ENCODE assay signal across 33 cellular contexts in the genomic region with DNA sequence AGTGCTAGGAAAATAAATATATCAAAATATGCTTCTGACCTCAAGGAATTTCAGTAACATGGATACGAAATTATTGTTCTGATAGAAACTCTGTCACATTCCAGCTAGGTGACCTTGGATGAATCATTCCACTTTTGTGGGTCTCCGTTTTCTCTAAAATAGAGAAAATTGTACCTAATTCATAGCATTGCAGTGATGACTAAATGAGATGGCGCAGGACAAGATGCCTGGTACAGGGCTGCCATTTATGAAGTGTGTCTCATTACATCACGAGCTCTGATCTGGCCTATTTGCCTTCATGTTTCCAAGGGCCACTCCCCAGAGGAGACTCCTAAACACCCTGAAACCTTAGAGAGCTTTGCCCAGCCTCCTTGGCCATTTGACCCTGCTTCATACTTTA.
DNase-seq lines count a peak whose midpoint lies in the region; ATAC-seq and TF ChIP-seq lines count a peak whose summit lies in the region.
"Had no signal": no experiment of that assay in that cellular context is flagged by ENCODE, and none has a peak within 500 bp of the region (broad histone marks: within the 10 kb centered on the region; RNA-seq: fewer than 3 reads in every experiment).

No MANE protein-coding gene starts in this region.

- DNase-seq in ELR (ENCODE audit: low read depth) (peak; percentile 62), adipocyte (ENCODE audit: low read depth) (no peak), mesothelial cell of epicardium (ENCODE audit: low spot score in 2 of 2, unreplicated experiment in 2 of 2) (no peak), smooth muscle cell (lab: John Stamatoyannopoulos, UW; ENCODE audit: unreplicated experiment) (no peak), mucosa of gallbladder (ENCODE audit: low spot score) (no peak), NCI-H2227 treated with DMSO at 0.1 percent for 48 hours (lab: John Stamatoyannopoulos, UW) (no peak), immature natural killer cell (no peak)
- no peak for DNase-seq in naive thymus-derived CD4-positive, alpha-beta T cell
- DNase-seq: ACHN; activated CD4-positive, alpha-beta T cell treated with anti-CD3 and anti-CD28 coated beads, Interleukin-2, amount 10 ng/mL, durations not matched to agents 24 days and 14 days; activated CD8-positive, alpha-beta memory T cell treated with anti-CD3 and anti-CD28 coated beads for 24 hours; activated T-cell treated with anti-CD3 and anti-CD28 coated beads for 4 hours; amygdala; head of caudate nucleus; Karpas-422; kidney; NCI-H1417 treated with DMSO at 0.1 percent for 48 hours; NCI-H69; Peyer's patch; SIG-M5; stimulated activated CD4-positive, alpha-beta T cell treated with anti-CD3 and anti-CD28 coated beads, Interleukin-1b, Interleukin-23, amount 100 ng/mL, for 48 hours; T-helper 9 cell; WERI-Rb-1 had no signal

- no peaks in the 10 kb centered on the region for H4K20me1 ChIP-seq in smooth muscle cell (ENCODE audit: low read depth)
- H4K20me1 ChIP-seq: BLaER1 had no signal

- CTCF ChIA-PET in naive thymus-derived CD4-positive, alpha-beta T cell (lab: Charles Lee): no interaction called here

- H3K36me3 ChIP-seq in adipocyte (ENCODE audit: control insufficient read depth, insufficient read depth, low read length, severe bottlenecking): no peaks in the 10 kb centered on the region
- no peaks in the 10 kb centered on the region for H3K36me3 ChIP-seq in smooth muscle cell (ENCODE audit: low read depth)
- no peaks in the 10 kb centered on the region for H3K36me3 ChIP-seq in naive thymus-derived CD4-positive, alpha-beta T cell (ENCODE audit: control insufficient read depth in 2 of 3, insufficient read depth in 3 of 3, low read length in 3 of 3)
- H3K36me3 ChIP-seq: BLaER1, breast epithelium, Peyer's patch, WERI-Rb-1 had no signal

- H3K4me1 Mint-ChIP-seq in mesothelial cell of epicardium: peaks cover 81% of the 10 kb centered on the region
- H3K4me1 Mint-ChIP-seq in naive thymus-derived CD4-positive, alpha-beta T cell: no peaks in the 10 kb centered on the region
- no peaks in the 10 kb centered on the region for H3K4me1 Mint-ChIP-seq in immature natural killer cell
- H3K4me1 Mint-ChIP-seq: activated CD4-positive, alpha-beta T cell treated with anti-CD3 and anti-CD28 coated beads, Interleukin-2, amount 10 ng/mL, durations not matched to agents 24 days and 14 days; activated naive CD4-positive, alpha-beta T cell treated with anti-CD3 and anti-CD28 coated beads, Interleukin-2, amount 50 U/mL, for 24 hours had no signal

- no peak overlapping the region for H3K4me3 ChIP-seq in adipocyte (ENCODE audit: low read length)
- H3K4me3 ChIP-seq in smooth muscle cell: no peak overlapping the region
- no peak overlapping the region for H3K4me3 ChIP-seq in naive thymus-derived CD4-positive, alpha-beta T cell (ENCODE audit: low read length)
- H3K4me3 ChIP-seq: BLaER1, breast epithelium, GM12878, Peyer's patch had no signal

- no peaks in the 10 kb centered on the region for H3K79me2 ChIP-seq in smooth muscle cell (ENCODE audit: low read depth)

- H2AFZ ChIP-seq in smooth muscle cell (ENCODE audit: low read depth): peak overlapping the region; percentile 80

- peak overlapping the region; percentile 97 for H3K27ac ChIP-seq in smooth muscle cell (ENCODE audit: low read depth)
- H3K27ac ChIP-seq in naive thymus-derived CD4-positive, alpha-beta T cell (ENCODE audit: low read depth, low read length): no peak overlapping the region
- H3K27ac ChIP-seq: BLaER1, epithelial cell of prostate, WERI-Rb-1 had no signal

- H3K9ac ChIP-seq in adipocyte (ENCODE audit: low read length): peak overlapping the region; percentile 72
- H3K9ac ChIP-seq in smooth muscle cell (ENCODE audit: low read depth): peak overlapping the region; percentile 81
- H3K9ac ChIP-seq: BLaER1 had no signal

- H3K36me3 Mint-ChIP-seq in mesothelial cell of epicardium (no peaks in the 10 kb centered on the region), immature natural killer cell (no peaks in the 10 kb centered on the region)
- no peaks in the 10 kb centered on the region for H3K36me3 Mint-ChIP-seq in naive thymus-derived CD4-positive, alpha-beta T cell
- H3K36me3 Mint-ChIP-seq: activated naive CD4-positive, alpha-beta T cell treated with anti-CD3 and anti-CD28 coated beads, Interleukin-2, amount 50 U/mL, for 24 hours; natural killer cell treated with Interleukin-12 subunit alpha and Interleukin-12 subunit beta and Interleukin-15 and Interleukin-18, amount 100 ng/mL, for 72 hours had no signal

- H3K27me3 Mint-ChIP-seq in mesothelial cell of epicardium (ENCODE audit: low read depth) (no peaks in the 10 kb centered on the region), immature natural killer cell (ENCODE audit: low read depth in 3 of 3) (peaks cover 0 to 14% (median 7%) of the 10 kb centered on the region in 3 donors)
- H3K27me3 Mint-ChIP-seq in naive thymus-derived CD4-positive, alpha-beta T cell: peaks cover 0 to 10% (median 4%) of the 10 kb centered on the region in 5 donors
- H3K27me3 Mint-ChIP-seq: activated CD4-positive, alpha-beta T cell treated with anti-CD3 and anti-CD28 coated beads, Interleukin-2, amount 10 ng/mL, durations not matched to agents 24 days and 14 days had no signal

- intact Hi-C loops in naive thymus-derived CD4-positive, alpha-beta T cell (cut with micrococcal nuclease): no loop called here

- POLR2A ChIA-PET in naive thymus-derived CD4-positive, alpha-beta T cell (lab: Charles Lee): no interaction called here

- H3K27me3 ChIP-seq in adipocyte (replicated peaks; ENCODE audit: control insufficient read depth, insufficient read depth, low read length) (no peaks in the 10 kb centered on the region), smooth muscle cell (ENCODE audit: low read depth) (no peaks in the 10 kb centered on the region)
- H3K27me3 ChIP-seq in naive thymus-derived CD4-positive, alpha-beta T cell (ENCODE audit: control insufficient read depth in 2 of 2, insufficient read depth in 2 of 2, low read length in 2 of 2): peaks cover 0 to 4% of the 10 kb centered on the region in 2 donors
- H3K27me3 ChIP-seq: BLaER1, breast epithelium, Peyer's patch had no signal

- peaks cover 23% of the 10 kb centered on the region for H3F3A ChIP-seq in smooth muscle cell (ENCODE audit: low read depth)

- H3K27ac Mint-ChIP-seq in mesothelial cell of epicardium: peak overlapping the region; percentile 94
- no peak overlapping the region for H3K27ac Mint-ChIP-seq in naive thymus-derived CD4-positive, alpha-beta T cell
- no peak overlapping the region for H3K27ac Mint-ChIP-seq in immature natural killer cell
- H3K27ac Mint-ChIP-seq: activated CD4-positive, alpha-beta T cell treated with anti-CD3 and anti-CD28 coated beads, Interleukin-2, amount 10 ng/mL, durations not matched to agents 24 days and 14 days; activated naive CD4-positive, alpha-beta T cell treated with anti-CD3 and anti-CD28 coated beads, Interleukin-2, amount 50 U/mL, for 24 hours; activated T-helper 2 cell treated with anti-CD3 and anti-CD28 coated beads, Interferon-gamma antibody, Interleukin-2, Interleukin-4, amounts not matched to agents 10 μg/mL and 5 μg/mL and 100 μg/mL, durations not matched to agents 14 hours and 24 hours and 36 hours; natural killer cell treated with Interleukin-12 subunit alpha and Interleukin-12 subunit beta and Interleukin-15 and Interleukin-18, amount 100 ng/mL, for 72 hours; stimulated activated naive CD8-positive, alpha-beta T cell treated with anti-CD3 and anti-CD28 coated beads, Interleukin-15, Interleukin-2, amounts not matched to agents 100 ng/mL and 50 ng/mL, for 24 hours had no signal

- H3K9me3 ChIP-seq in adipocyte (ENCODE audit: control insufficient read depth, low read length) (no peaks in the 10 kb centered on the region), smooth muscle cell (replicated peaks; ENCODE audit: low read depth) (no peaks in the 10 kb centered on the region)
- no peaks in the 10 kb centered on the region for H3K9me3 ChIP-seq in naive thymus-derived CD4-positive, alpha-beta T cell (ENCODE audit: control insufficient read depth in 2 of 3, low read length in 3 of 3)
- H3K9me3 ChIP-seq: BLaER1, breast epithelium, Peyer's patch had no signal

- H3K4me3 Mint-ChIP-seq in mesothelial cell of epicardium (no peak overlapping the region), immature natural killer cell (no peak overlapping the region)
- no peak overlapping the region for H3K4me3 Mint-ChIP-seq in naive thymus-derived CD4-positive, alpha-beta T cell
- H3K4me3 Mint-ChIP-seq: activated CD4-positive, alpha-beta T cell treated with anti-CD3 and anti-CD28 coated beads, Interleukin-2, amount 10 ng/mL, durations not matched to agents 24 days and 14 days; activated naive CD4-positive, alpha-beta T cell treated with anti-CD3 and anti-CD28 coated beads, Interleukin-2, amount 50 U/mL, for 24 hours; natural killer cell treated with Interleukin-12 subunit alpha and Interleukin-12 subunit beta and Interleukin-15 and Interleukin-18, amount 100 ng/mL, for 72 hours; stimulated activated naive CD8-positive, alpha-beta T cell treated with anti-CD3 and anti-CD28 coated beads, Interleukin-15, Interleukin-2, amounts not matched to agents 100 ng/mL and 50 ng/mL, for 24 hours had no signal

- no peaks in the 10 kb centered on the region for H3K9me3 Mint-ChIP-seq in mesothelial cell of epicardium
- peaks cover 0 to 3% (median 0%) of the 10 kb centered on the region in 11 donors for H3K9me3 Mint-ChIP-seq in naive thymus-derived CD4-positive, alpha-beta T cell
- H3K9me3 Mint-ChIP-seq in immature natural killer cell: no peaks in the 10 kb centered on the region
- H3K9me3 Mint-ChIP-seq: activated CD4-positive, alpha-beta T cell treated with anti-CD3 and anti-CD28 coated beads, Interleukin-2, amount 10 ng/mL, durations not matched to agents 24 days and 14 days; activated naive CD4-positive, alpha-beta T cell treated with anti-CD3 and anti-CD28 coated beads, Interleukin-2, amount 50 U/mL, for 24 hours; activated T-helper 2 cell treated with anti-CD3 and anti-CD28 coated beads, Interferon-gamma antibody, Interleukin-2, Interleukin-4, amounts not matched to agents 10 μg/mL and 5 μg/mL and 100 μg/mL, durations not matched to agents 14 hours and 24 hours and 36 hours; natural killer cell treated with Interleukin-12 subunit alpha and Interleukin-12 subunit beta and Interleukin-15 and Interleukin-18, amount 100 ng/mL, for 72 hours; stimulated activated naive CD8-positive, alpha-beta T cell treated with anti-CD3 and anti-CD28 coated beads, Interleukin-15, Interleukin-2, amounts not matched to agents 100 ng/mL and 50 ng/mL, for 24 hours had no signal

- WGBS in smooth muscle cell (ENCODE audit: low lambda C conversion rate): 60% methylated on average over 4 of the region's 4 CpGs

- ATAC-seq in naive thymus-derived CD4-positive, alpha-beta T cell: no peak
- ATAC-seq: GM12878; HCT116; HepG2; natural killer cell treated with Interleukin-12 subunit alpha and Interleukin-12 subunit beta and Interleukin-15 and Interleukin-18, amount 100 ng/mL, for 72 hours had no signal

- peak overlapping the region; percentile 77 for H3K4me2 ChIP-seq in smooth muscle cell
- H3K4me2 ChIP-seq: BLaER1 had no signal

- TF ChIP-seq CTCF in mesothelial cell of epicardium (IDR thresholded peaks at IDR 0.05; ENCODE audit: unreplicated experiment) (no peak), smooth muscle cell (IDR thresholded peaks at IDR 0.05; ENCODE audit: borderline replicate concordance, insufficient read depth, poor library complexity, severe bottlenecking) (no peak)

- H3K4me1 ChIP-seq in adipocyte (ENCODE audit: control insufficient read depth, insufficient read depth, low read length) (peaks cover 46% of the 10 kb centered on the region), smooth muscle cell (ENCODE audit: low read depth) (peaks cover 9% of the 10 kb centered on the region)
- H3K4me1 ChIP-seq in naive thymus-derived CD4-positive, alpha-beta T cell (ENCODE audit: control insufficient read depth in 2 of 2, insufficient read depth in 2 of 2, low read length in 2 of 2): no peaks in the 10 kb centered on the region
- H3K4me1 ChIP-seq: BLaER1, breast epithelium, Peyer's patch had no signal
